In genomic region chr17:4354862-4355514, GRCh38 we compare ENCODE assay signal across 22 cellular contexts. TPM values are rescaled to one million over a fixed set of nuclear protein-coding genes. Genes with fewer than 3 reads are reported as not detected.
DNase-seq lines count a peak whose midpoint lies in the region; ATAC-seq, FAIRE-seq and TF ChIP-seq lines count a peak whose summit lies in the region.
"Had no signal": no experiment of that assay in that cellular context is flagged by ENCODE, and none has a peak within 500 bp of the region (broad histone marks: within the 10 kb centered on the region; RNA-seq: fewer than 3 reads in every experiment).

No MANE protein-coding gene starts in this region.

- no peak for ATAC-seq in GM21390 (IDR thresholded peaks at IDR 0.05; ENCODE audit: unreplicated experiment)
- ATAC-seq: foreskin keratinocyte; Panc1; stimulated activated naive B cell treated with anti-CD40 and anti-IgM and Interleukin-4, amounts not matched to agents 10 μg/mL and 1 μg/mL and 100 μg/mL, for 72 hours had no signal

- H2AFZ ChIP-seq in mammary epithelial cell (ENCODE audit: low read depth, low read length) (no peak overlapping the region), OCI-LY7 (ENCODE audit: low read length) (no peak overlapping the region)

- no peaks in the 10 kb centered on the region for H3K27me3 ChIP-seq in mammary epithelial cell (ENCODE audit: insufficient read depth, low read length)
- H3K27me3 ChIP-seq: foreskin keratinocyte, thyroid gland had no signal

- H3K9me2 ChIP-seq in OCI-LY7 (ENCODE audit: insufficient read depth, low read length): no peaks in the 10 kb centered on the region

- peak; percentile 29 for DNase-seq in MCF 10A (ENCODE audit: unreplicated experiment)
- DNase-seq in mammary epithelial cell: no peak
- DNase-seq in OCI-LY7 (ENCODE audit: low spot score): no peak
- peak; percentile 29 for DNase-seq in epithelial cell of esophagus (ENCODE audit: low read depth)
- no peak for DNase-seq in glutamatergic neuron
- DNase-seq in 8988T: no peak
- DNase-seq in frontal cortex (ENCODE audit: low spot score in 2 of 2): no peak
- DNase-seq: ACHN; activated CD4-positive, alpha-beta T cell treated with anti-CD3 and anti-CD28 coated beads, Interleukin-2, amount 10 ng/mL, durations not matched to agents 7 days and 5 days; activated naive CD4-positive, alpha-beta T cell treated with anti-CD3 and anti-CD28 coated beads for 36 hours; aorta; CD4-positive, alpha-beta memory T cell; foreskin keratinocyte; NCI-H1417; NCI-H526; stimulated activated naive B cell treated with anti-CD40 and anti-IgM and Interleukin-4, amounts not matched to agents 10 μg/mL and 1 μg/mL and 100 μg/mL, for 72 hours; thyroid gland had no signal

- H3K4me3 ChIP-seq in mammary epithelial cell (replicated peaks in 1 of 3; ENCODE audit: insufficient read depth in 1 of 3, low read depth in 2 of 3, low read length in 3 of 3): no peak overlapping the region
- H3K4me3 ChIP-seq in OCI-LY7 (ENCODE audit: low read depth, low read length, poor library complexity, severe bottlenecking): peak overlapping the region; percentile 8
- no peak overlapping the region for H3K4me3 ChIP-seq in epithelial cell of esophagus (ENCODE audit: low read length)
- H3K4me3 ChIP-seq: thyroid gland had no signal

- no peak for TF ChIP-seq CTCF in MCF 10A (IDR thresholded peaks at IDR 0.05; ENCODE audit: unreplicated experiment)
- no peak for TF ChIP-seq CTCF in mammary epithelial cell (conservative IDR thresholded peaks at IDR 0.05 in 1 of 2, IDR thresholded peaks at IDR 0.05 in 1 of 2; ENCODE audit: extremely low read depth in 1 of 2, insufficient read depth in 1 of 2, low read depth in 1 of 2, low read length in 2 of 2)
- TF ChIP-seq CTCF in OCI-LY7 (conservative IDR thresholded peaks at IDR 0.05; ENCODE audit: low read length): no peak
- TF ChIP-seq CTCF in epithelial cell of esophagus (IDR thresholded peaks at IDR 0.05; ENCODE audit: insufficient read depth, low read depth, low read length, missing control alignments): no peak
- TF ChIP-seq CTCF in glutamatergic neuron (IDR thresholded peaks at IDR 0.05; ENCODE audit: partially characterized antibody, unreplicated experiment): no peak

- WGBS in mammary epithelial cell (ENCODE audit: low coverage, missing lambda C conversion rate): 78% methylated on average over 7 of the region's 11 CpGs

- H3K4me3 Mint-ChIP-seq in MCF 10A (ENCODE audit: unreplicated experiment): no peak overlapping the region
- H3K4me3 Mint-ChIP-seq in glutamatergic neuron (ENCODE audit: unreplicated experiment): no peak overlapping the region
- H3K4me3 Mint-ChIP-seq: activated CD4-positive, alpha-beta T cell treated with anti-CD3 and anti-CD28 coated beads, Interleukin-2, amount 10 ng/mL, durations not matched to agents 7 days and 5 days; activated naive CD4-positive, alpha-beta T cell treated with anti-CD3 and anti-CD28 coated beads for 36 hours; stimulated activated naive B cell treated with anti-CD40 and anti-IgM and Interleukin-4, amounts not matched to agents 10 μg/mL and 1 μg/mL and 100 μg/mL, for 72 hours had no signal

- H3K27me3 Mint-ChIP-seq in MCF 10A (ENCODE audit: insufficient read depth, unreplicated experiment) (no peaks in the 10 kb centered on the region), glutamatergic neuron (ENCODE audit: unreplicated experiment) (peaks cover 1% of the 10 kb centered on the region)
- H3K27me3 Mint-ChIP-seq: activated CD4-positive, alpha-beta T cell treated with anti-CD3 and anti-CD28 coated beads, Interleukin-2, amount 10 ng/mL, durations not matched to agents 7 days and 5 days; CD4-positive, alpha-beta memory T cell; stimulated activated naive B cell treated with anti-CD40 and anti-IgM and Interleukin-4, amounts not matched to agents 10 μg/mL and 1 μg/mL and 100 μg/mL, for 72 hours had no signal

- no TSS peak for BruUV-seq in MCF 10A (replicated peaks; lab: Mats Ljungman, UMichigan)
- no TSS peak for BruUV-seq in mammary epithelial cell (replicated peaks; lab: Mats Ljungman, UMichigan)
- no TSS peak for BruUV-seq in OCI-LY7 (replicated peaks; lab: Mats Ljungman, UMichigan)

- no peaks in the 10 kb centered on the region for H3K9me3 ChIP-seq in mammary epithelial cell (replicated peaks; ENCODE audit: insufficient read depth, low read length)
- H3K9me3 ChIP-seq in OCI-LY7 (ENCODE audit: low read length): no peaks in the 10 kb centered on the region; the same call in 1 of the 2 replicates
- H3K9me3 ChIP-seq: thyroid gland had no signal

- H3K27ac Mint-ChIP-seq in MCF 10A (ENCODE audit: low read depth, unreplicated experiment): no peak overlapping the region
- H3K27ac Mint-ChIP-seq in glutamatergic neuron (ENCODE audit: unreplicated experiment): no peak overlapping the region
- H3K27ac Mint-ChIP-seq: activated CD4-positive, alpha-beta T cell treated with anti-CD3 and anti-CD28 coated beads, Interleukin-2, amount 10 ng/mL, durations not matched to agents 7 days and 5 days; activated naive CD4-positive, alpha-beta T cell treated with anti-CD3 and anti-CD28 coated beads for 36 hours had no signal

- no peak for FAIRE-seq in frontal cortex (lab: Jason Lieb, UNC)
- FAIRE-seq: endometrium, GM18507, HTR-8/SVneo had no signal

- POLR2A ChIA-PET in MCF 10A (lab: Yijun Ruan, JAX): interaction anchor here (0.6 to 1.6 kb wide), 2 partner anchors 11 to 15 kb away, joined by 3 to 4 read pairs; partner anchors contain the start of gene UBE2G1
- POLR2A ChIA-PET in OCI-LY7 (lab: Charles Lee): interaction anchor here (0.6 to 1.2 kb wide), 3 partner anchors 10 to 42 kb away, joined by 3 to 5 read pairs (median 4); no protein-coding TSS in a partner anchor

- H3K4me1 ChIP-seq in mammary epithelial cell (ENCODE audit: insufficient read depth, low read length): peaks cover 10% of the 10 kb centered on the region
- peaks cover 90% of the 10 kb centered on the region for H3K4me1 ChIP-seq in OCI-LY7 (ENCODE audit: insufficient read depth, low read length, poor library complexity, severe bottlenecking)

- no peak overlapping the region for H3K27ac ChIP-seq in mammary epithelial cell (ENCODE audit: insufficient read depth, low read depth, low read length)
- peak overlapping the region; percentile 28 for H3K27ac ChIP-seq in OCI-LY7 (ENCODE audit: low read depth, low read length, poor library complexity, severe bottlenecking)
- H3K27ac ChIP-seq: thyroid gland had no signal

- H3K9me3 Mint-ChIP-seq in MCF 10A (ENCODE audit: unreplicated experiment) (no peaks in the 10 kb centered on the region), glutamatergic neuron (ENCODE audit: unreplicated experiment) (peaks cover 1% of the 10 kb centered on the region)
- H3K9me3 Mint-ChIP-seq: activated CD4-positive, alpha-beta T cell treated with anti-CD3 and anti-CD28 coated beads, Interleukin-2, amount 10 ng/mL, durations not matched to agents 7 days and 5 days; activated naive CD4-positive, alpha-beta T cell treated with anti-CD3 and anti-CD28 coated beads for 36 hours; CD4-positive, alpha-beta memory T cell; stimulated activated naive B cell treated with anti-CD40 and anti-IgM and Interleukin-4, amounts not matched to agents 10 μg/mL and 1 μg/mL and 100 μg/mL, for 72 hours had no signal

- dilution Hi-C loops in mammary epithelial cell (cut with HindIII; ENCODE audit: low sequenced_read_pairs): no loop called here

- H3K4me1 Mint-ChIP-seq in MCF 10A (ENCODE audit: insufficient read depth, unreplicated experiment) (peaks cover 18% of the 10 kb centered on the region), glutamatergic neuron (ENCODE audit: low read depth, unreplicated experiment) (peaks cover 14% of the 10 kb centered on the region)

- H3K4me2 ChIP-seq in mammary epithelial cell (ENCODE audit: insufficient read depth, low read depth, low read length) (no peak overlapping the region), OCI-LY7 (ENCODE audit: low read length) (peak overlapping the region; percentile 39)

- H3K9ac ChIP-seq in mammary epithelial cell (ENCODE audit: insufficient read depth, low read length): no peak overlapping the region

- H4K20me1 ChIP-seq in mammary epithelial cell (ENCODE audit: insufficient read depth, low read length) (peaks cover 4% of the 10 kb centered on the region), OCI-LY7 (ENCODE audit: insufficient read depth, low read length) (peaks cover 50% of the 10 kb centered on the region)

- H3K36me3 ChIP-seq in mammary epithelial cell (ENCODE audit: insufficient read depth, low read length) (peaks cover 8% of the 10 kb centered on the region), OCI-LY7 (ENCODE audit: insufficient read depth, low read length) (peaks cover 60% of the 10 kb centered on the region)
- H3K36me3 ChIP-seq: thyroid gland had no signal

- H3K36me3 Mint-ChIP-seq in MCF 10A (ENCODE audit: insufficient read depth, unreplicated experiment): peaks cover 4% of the 10 kb centered on the region
- H3K36me3 Mint-ChIP-seq in glutamatergic neuron (ENCODE audit: unreplicated experiment): no peaks in the 10 kb centered on the region

- in situ Hi-C loops in mammary epithelial cell (cut with MboI; ENCODE audit: low sequenced_read_pairs in 2 of 2): no loop called here

- H3K79me2 ChIP-seq in mammary epithelial cell (ENCODE audit: insufficient read depth, low read length) (peaks cover 100% of the 10 kb centered on the region), OCI-LY7 (ENCODE audit: insufficient read depth, low read depth, low read length) (peaks cover 100% of the 10 kb centered on the region)

- CTCF ChIA-PET in MCF 10A (lab: Yijun Ruan, JAX): no interaction called here
- CTCF ChIA-PET in mammary epithelial cell (lab: Charles Lee; ENCODE audit: low non-redundant PET): no interaction called here
- CTCF ChIA-PET in OCI-LY7 (lab: Charles Lee; ENCODE audit: unreplicated experiment): no interaction called here

- intact Hi-C loops in MCF 10A (cut with micrococcal nuclease) (no loop called here), mammary epithelial cell (cut with micrococcal nuclease) (no loop called here), OCI-LY7 (cut with micrococcal nuclease; ENCODE audit: unreplicated experiment) (no loop called here)

RNA-seq across cellular contexts. Expression of gene UBE2G1, which starts 11.5 kb away (rescaled TPM):
- total RNA-seq in MCF 10A (2022): 65.1 and 78.5 TPM in 2 replicates
- total RNA-seq in mammary epithelial cell: 10 to 100 TPM; 60.8 to 93.0 TPM
- 38.7 TPM for polyA plus RNA-seq in mammary epithelial cell
- polyA minus RNA-seq in mammary epithelial cell: 34.4 TPM
- total RNA-seq in OCI-LY7 (2014; rRNA removed; shearing (Covaris generic)): 115 and 124 TPM in 2 replicates
- 216 and 222 TPM in 2 replicates for total RNA-seq in OCI-LY7 (2022)
- 120 TPM for total RNA-seq in glutamatergic neuron (ENCODE audit: unreplicated experiment)
- 45.7 TPM for total RNA-seq in frontal cortex

Comparison
In these comparisons a context has a peak if more than half of its experiments do, and no peak if none do; other contexts are left out.
1. DNase-seq: peak in MCF 10A (single experiment) and epithelial cell of esophagus (single experiment); none in mammary epithelial cell (single experiment), OCI-LY7 (single experiment), glutamatergic neuron (single experiment), 8988T (single experiment) and frontal cortex (0 of 2).